8 cellular contexts compared by ENCODE assay signal in the genomic region with DNA sequence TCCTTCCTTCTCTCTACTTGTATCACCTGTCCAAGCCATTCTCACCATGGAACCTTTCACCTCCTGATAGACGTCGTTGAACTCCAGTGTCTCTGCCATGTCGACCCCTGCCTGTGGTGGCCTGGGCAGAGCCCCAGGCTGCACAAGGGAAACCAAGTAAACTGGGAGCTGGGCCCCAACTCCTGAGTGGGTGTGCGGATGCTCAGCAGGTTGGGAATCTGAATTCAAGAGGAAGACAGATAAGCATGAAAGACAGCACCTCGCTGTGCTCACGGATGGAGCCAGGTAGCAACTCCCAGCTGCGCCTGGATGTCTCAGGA. TPM values are rescaled to one million over a fixed set of nuclear protein-coding genes. Genes with fewer than 3 reads are reported as not detected.
A peak's percentile ranks its signal among the peaks of the same experiment; 100 is the strongest.
DNase-seq lines count a peak whose midpoint lies in the region; ATAC-seq and TF ChIP-seq lines count a peak whose summit lies in the region.

No MANE protein-coding gene starts in this region.

- no peak for TF ChIP-seq CTCF in breast epithelium (IDR thresholded peaks at IDR 0.05)

- peaks cover 33% of the 10 kb centered on the region for H3K4me1 ChIP-seq in BLaER1
- H3K4me1 ChIP-seq in breast epithelium, result peaks cover 0 to 4% of the 10 kb centered on the region in 2 donors
- peaks cover 18% of the 10 kb centered on the region for H3K4me1 ChIP-seq in muscle layer of colon (ENCODE audit: insufficient read depth, low read length)

- H3K9ac ChIP-seq in BLaER1, result peak overlapping the region; percentile 94
- H3K9ac ChIP-seq in muscle layer of colon (ENCODE audit: low read length), result peak overlapping the region; percentile 84

- H3K4me2 ChIP-seq in BLaER1, result peak overlapping the region; percentile 83

- ATAC-seq in HG02973 (IDR thresholded peaks at IDR 0.05; ENCODE audit: unreplicated experiment) (peak; percentile 2), HG02852 (IDR thresholded peaks at IDR 0.05; ENCODE audit: unreplicated experiment) (no peak)

- no peak for TF ChIP-seq POLR2A in breast epithelium (IDR thresholded peaks at IDR 0.05)

- DNase-seq in breast epithelium (ENCODE audit: low spot score in 2 of 2) (no peak), cortex of kidney (lab: John Stamatoyannopoulos, UW) (no peak), cerebellar nuclear complex (lab: John Stamatoyannopoulos, UW) (no peak), glomerular visceral epithelial cell (ENCODE audit: extremely low spot score) (no peak)

- H3K9me3 ChIP-seq in BLaER1 (no peaks in the 10 kb centered on the region), breast epithelium (no peaks in the 10 kb centered on the region), muscle layer of colon (ENCODE audit: low read length) (no peaks in the 10 kb centered on the region)

- intact Hi-C loops in breast epithelium (cut with DNase I; ENCODE audit: low total_unique reads), result no loop called here

- H3K27ac ChIP-seq in BLaER1 (peak overlapping the region; percentile 89), breast epithelium (peak overlapping the region; percentile 94 to 96), muscle layer of colon (ENCODE audit: low read depth, low read length) (peak overlapping the region; percentile 68)

- H3K27me3 ChIP-seq in BLaER1, result no peaks in the 10 kb centered on the region
- H3K27me3 ChIP-seq in breast epithelium, result no peaks in the 10 kb centered on the region
- no peaks in the 10 kb centered on the region for H3K27me3 ChIP-seq in muscle layer of colon (ENCODE audit: control insufficient read depth in 1 of 2, insufficient read depth in 2 of 2, low read length in 2 of 2)

- peak overlapping the region; percentile 85 for H3K4me3 ChIP-seq in BLaER1
- H3K4me3 ChIP-seq in breast epithelium, result peak overlapping the region; percentile 88 to 93 (median 91)
- peak overlapping the region; percentile 79 to 90 for H3K4me3 ChIP-seq in muscle layer of colon (ENCODE audit: low read depth in 1 of 2, low read length in 2 of 2)

- H4K20me1 ChIP-seq in BLaER1, result peaks cover 26% of the 10 kb centered on the region; the same call in 1 of the 2 replicates

- H3K36me3 ChIP-seq in BLaER1 (peaks cover 45% of the 10 kb centered on the region), breast epithelium (peaks cover 15% of the 10 kb centered on the region), muscle layer of colon (ENCODE audit: insufficient read depth, low read length) (peaks cover 32% of the 10 kb centered on the region)

RNA-seq across cellular contexts. Expression of a gene that starts 0.7 kb away (rescaled TPM):
- 10 to 100 TPM; 60.0 to 83.9 (median 76.5) TPM for total RNA-seq in breast epithelium

RNA-seq across cellular contexts. Expression of a gene that starts 3.2 kb away (rescaled TPM):
- total RNA-seq in breast epithelium, result not detected

RNA-seq across cellular contexts. Expression of a gene that starts 10.2 kb away (rescaled TPM):
- 100 to 1,000 TPM in 1 of 3 donors, 10 to 100 TPM in 2; 79.3 to 111 (median 82.7) TPM for total RNA-seq in breast epithelium

RNA-seq across cellular contexts. Expression of a gene that starts 46.0 kb away (rescaled TPM):
- total RNA-seq in breast epithelium, result not detected

RNA-seq across cellular contexts. Expression of a gene that starts 55.5 kb away (rescaled TPM):
- total RNA-seq in breast epithelium, result 1 to 10 TPM in 1 of 3 donors, not detected in 2; 1.1 TPM
